1 cellular context compared by ENCODE assay signal in the genomic region with DNA sequence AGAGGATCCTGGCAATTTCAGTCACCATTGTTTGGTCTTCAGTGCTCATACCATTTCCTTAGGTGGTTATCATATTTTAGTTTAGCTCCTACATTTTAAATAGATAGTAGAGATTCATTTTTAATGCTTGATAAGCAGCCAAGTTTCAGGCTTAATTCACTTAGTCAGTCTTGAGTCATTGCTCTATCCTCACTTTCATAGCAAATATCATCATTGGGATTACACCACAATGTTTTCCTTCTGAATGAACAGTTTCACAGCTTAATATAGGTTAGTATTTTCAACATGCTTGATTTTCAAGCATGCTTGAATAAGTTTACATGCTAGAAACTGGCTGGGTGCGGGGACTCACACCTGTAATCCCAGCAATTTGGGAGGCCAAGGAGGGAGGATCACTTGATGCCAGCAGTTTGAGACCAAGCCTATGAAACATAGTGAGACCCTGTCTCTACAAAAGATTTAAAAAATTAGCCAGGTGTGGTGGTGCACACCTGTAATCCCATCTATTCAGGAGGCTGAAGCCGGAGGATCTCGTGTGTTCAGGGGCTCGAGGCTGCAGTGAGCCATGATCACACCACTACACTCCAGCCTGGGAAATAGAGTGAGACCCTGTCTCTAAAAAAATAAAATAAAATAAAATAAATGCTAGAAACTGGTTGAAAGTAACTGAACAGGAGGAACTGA.
TF ChIP-seq lines count a peak whose summit lies in the region.

No MANE protein-coding gene starts in this region.

TF ChIP-seq in HepG2, 621 proteins besides CTCF, POLR2A, EP300 and RAD21 (continued from another document and continues in another):
- TF ChIP-seq ZMYM3 (CRISPR knock-in tag; IDR thresholded peaks at IDR 0.05) (peak; percentile 76), ZNF350 (CRISPR knock-in tag; IDR thresholded peaks at IDR 0.05; ENCODE audit: borderline replicate concordance, low read depth) (peak; percentile 50; the same call in 1 of the 2 replicates), ZNF75D (CRISPR knock-in tag; IDR thresholded peaks at IDR 0.05; ENCODE audit: borderline replicate concordance) (no peak), HNRNPH1 (optimal IDR thresholded peaks at IDR 0.05; ENCODE audit: low read depth, low read length) (no peak), ZBTB7B (CRISPR knock-in tag; IDR thresholded peaks at IDR 0.05) (0 out of 2 replicates have a peak, but pooled peaks have one; percentile 10), CCAR2 (optimal IDR thresholded peaks at IDR 0.05; ENCODE audit: low read depth, low read length) (no peak), KLF11 (CRISPR knock-in tag; IDR thresholded peaks at IDR 0.05) (0 out of 2 replicates have a peak, but pooled peaks have one; percentile 5), ZNF20 (CRISPR knock-in tag; IDR thresholded peaks at IDR 0.05) (no peak)
- TF ChIP-seq, protein P1, sequence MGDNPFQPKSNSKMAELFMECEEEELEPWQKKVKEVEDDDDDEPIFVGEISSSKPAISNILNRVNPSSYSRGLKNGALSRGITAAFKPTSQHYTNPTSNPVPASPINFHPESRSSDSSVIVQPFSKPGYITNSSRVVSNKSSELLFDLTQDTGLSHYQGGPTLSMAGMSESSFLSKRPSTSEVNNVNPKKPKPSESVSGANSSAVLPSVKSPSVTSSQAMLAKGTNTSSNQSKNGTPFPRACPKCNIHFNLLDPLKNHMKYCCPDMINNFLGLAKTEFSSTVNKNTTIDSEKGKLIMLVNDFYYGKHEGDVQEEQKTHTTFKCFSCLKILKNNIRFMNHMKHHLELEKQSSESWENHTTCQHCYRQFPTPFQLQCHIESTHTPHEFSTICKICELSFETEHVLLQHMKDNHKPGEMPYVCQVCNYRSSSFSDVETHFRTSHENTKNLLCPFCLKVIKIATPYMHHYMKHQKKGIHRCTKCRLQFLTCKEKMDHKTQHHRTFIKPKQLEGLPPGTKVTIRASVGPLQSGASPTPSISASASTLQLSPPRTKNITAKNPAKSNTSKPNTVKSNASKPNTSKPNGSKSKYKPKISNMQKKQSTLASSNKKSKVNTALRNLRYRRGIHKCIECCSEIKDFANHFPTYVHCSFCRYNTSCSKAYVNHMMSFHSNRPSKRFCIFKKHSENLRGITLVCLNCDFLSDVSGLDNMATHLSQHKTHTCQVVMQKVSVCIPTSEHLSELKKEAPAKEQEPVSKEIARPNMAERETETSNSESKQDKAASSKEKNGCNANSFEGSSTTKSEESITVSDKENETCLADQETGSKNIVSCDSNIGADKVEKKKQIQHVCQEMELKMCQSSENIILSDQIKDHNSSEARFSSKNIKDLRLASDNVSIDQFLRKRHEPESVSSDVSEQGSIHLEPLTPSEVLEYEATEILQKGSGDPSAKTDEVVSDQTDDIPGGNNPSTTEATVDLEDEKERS (CRISPR knock-in tag; IDR thresholded peaks at IDR 0.05), result 0 out of 2 replicates have a peak, but pooled peaks have one; percentile 49
- TF ChIP-seq, protein P2, sequence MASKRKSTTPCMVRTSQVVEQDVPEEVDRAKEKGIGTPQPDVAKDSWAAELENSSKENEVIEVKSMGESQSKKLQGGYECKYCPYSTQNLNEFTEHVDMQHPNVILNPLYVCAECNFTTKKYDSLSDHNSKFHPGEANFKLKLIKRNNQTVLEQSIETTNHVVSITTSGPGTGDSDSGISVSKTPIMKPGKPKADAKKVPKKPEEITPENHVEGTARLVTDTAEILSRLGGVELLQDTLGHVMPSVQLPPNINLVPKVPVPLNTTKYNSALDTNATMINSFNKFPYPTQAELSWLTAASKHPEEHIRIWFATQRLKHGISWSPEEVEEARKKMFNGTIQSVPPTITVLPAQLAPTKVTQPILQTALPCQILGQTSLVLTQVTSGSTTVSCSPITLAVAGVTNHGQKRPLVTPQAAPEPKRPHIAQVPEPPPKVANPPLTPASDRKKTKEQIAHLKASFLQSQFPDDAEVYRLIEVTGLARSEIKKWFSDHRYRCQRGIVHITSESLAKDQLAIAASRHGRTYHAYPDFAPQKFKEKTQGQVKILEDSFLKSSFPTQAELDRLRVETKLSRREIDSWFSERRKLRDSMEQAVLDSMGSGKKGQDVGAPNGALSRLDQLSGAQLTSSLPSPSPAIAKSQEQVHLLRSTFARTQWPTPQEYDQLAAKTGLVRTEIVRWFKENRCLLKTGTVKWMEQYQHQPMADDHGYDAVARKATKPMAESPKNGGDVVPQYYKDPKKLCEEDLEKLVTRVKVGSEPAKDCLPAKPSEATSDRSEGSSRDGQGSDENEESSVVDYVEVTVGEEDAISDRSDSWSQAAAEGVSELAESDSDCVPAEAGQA (IDR thresholded peaks at IDR 0.05; ENCODE audit: low read depth), result no peak
- TF ChIP-seq, protein P2 (CRISPR knock-in tag; IDR thresholded peaks at IDR 0.05; ENCODE audit: borderline replicate concordance), result no peak
- TF ChIP-seq, protein P3, sequence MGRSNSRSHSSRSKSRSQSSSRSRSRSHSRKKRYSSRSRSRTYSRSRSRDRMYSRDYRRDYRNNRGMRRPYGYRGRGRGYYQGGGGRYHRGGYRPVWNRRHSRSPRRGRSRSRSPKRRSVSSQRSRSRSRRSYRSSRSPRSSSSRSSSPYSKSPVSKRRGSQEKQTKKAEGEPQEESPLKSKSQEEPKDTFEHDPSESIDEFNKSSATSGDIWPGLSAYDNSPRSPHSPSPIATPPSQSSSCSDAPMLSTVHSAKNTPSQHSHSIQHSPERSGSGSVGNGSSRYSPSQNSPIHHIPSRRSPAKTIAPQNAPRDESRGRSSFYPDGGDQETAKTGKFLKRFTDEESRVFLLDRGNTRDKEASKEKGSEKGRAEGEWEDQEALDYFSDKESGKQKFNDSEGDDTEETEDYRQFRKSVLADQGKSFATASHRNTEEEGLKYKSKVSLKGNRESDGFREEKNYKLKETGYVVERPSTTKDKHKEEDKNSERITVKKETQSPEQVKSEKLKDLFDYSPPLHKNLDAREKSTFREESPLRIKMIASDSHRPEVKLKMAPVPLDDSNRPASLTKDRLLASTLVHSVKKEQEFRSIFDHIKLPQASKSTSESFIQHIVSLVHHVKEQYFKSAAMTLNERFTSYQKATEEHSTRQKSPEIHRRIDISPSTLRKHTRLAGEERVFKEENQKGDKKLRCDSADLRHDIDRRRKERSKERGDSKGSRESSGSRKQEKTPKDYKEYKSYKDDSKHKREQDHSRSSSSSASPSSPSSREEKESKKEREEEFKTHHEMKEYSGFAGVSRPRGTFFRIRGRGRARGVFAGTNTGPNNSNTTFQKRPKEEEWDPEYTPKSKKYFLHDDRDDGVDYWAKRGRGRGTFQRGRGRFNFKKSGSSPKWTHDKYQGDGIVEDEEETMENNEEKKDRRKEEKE (IDR thresholded peaks at IDR 0.05), result no peak
- TF ChIP-seq, protein P4, sequence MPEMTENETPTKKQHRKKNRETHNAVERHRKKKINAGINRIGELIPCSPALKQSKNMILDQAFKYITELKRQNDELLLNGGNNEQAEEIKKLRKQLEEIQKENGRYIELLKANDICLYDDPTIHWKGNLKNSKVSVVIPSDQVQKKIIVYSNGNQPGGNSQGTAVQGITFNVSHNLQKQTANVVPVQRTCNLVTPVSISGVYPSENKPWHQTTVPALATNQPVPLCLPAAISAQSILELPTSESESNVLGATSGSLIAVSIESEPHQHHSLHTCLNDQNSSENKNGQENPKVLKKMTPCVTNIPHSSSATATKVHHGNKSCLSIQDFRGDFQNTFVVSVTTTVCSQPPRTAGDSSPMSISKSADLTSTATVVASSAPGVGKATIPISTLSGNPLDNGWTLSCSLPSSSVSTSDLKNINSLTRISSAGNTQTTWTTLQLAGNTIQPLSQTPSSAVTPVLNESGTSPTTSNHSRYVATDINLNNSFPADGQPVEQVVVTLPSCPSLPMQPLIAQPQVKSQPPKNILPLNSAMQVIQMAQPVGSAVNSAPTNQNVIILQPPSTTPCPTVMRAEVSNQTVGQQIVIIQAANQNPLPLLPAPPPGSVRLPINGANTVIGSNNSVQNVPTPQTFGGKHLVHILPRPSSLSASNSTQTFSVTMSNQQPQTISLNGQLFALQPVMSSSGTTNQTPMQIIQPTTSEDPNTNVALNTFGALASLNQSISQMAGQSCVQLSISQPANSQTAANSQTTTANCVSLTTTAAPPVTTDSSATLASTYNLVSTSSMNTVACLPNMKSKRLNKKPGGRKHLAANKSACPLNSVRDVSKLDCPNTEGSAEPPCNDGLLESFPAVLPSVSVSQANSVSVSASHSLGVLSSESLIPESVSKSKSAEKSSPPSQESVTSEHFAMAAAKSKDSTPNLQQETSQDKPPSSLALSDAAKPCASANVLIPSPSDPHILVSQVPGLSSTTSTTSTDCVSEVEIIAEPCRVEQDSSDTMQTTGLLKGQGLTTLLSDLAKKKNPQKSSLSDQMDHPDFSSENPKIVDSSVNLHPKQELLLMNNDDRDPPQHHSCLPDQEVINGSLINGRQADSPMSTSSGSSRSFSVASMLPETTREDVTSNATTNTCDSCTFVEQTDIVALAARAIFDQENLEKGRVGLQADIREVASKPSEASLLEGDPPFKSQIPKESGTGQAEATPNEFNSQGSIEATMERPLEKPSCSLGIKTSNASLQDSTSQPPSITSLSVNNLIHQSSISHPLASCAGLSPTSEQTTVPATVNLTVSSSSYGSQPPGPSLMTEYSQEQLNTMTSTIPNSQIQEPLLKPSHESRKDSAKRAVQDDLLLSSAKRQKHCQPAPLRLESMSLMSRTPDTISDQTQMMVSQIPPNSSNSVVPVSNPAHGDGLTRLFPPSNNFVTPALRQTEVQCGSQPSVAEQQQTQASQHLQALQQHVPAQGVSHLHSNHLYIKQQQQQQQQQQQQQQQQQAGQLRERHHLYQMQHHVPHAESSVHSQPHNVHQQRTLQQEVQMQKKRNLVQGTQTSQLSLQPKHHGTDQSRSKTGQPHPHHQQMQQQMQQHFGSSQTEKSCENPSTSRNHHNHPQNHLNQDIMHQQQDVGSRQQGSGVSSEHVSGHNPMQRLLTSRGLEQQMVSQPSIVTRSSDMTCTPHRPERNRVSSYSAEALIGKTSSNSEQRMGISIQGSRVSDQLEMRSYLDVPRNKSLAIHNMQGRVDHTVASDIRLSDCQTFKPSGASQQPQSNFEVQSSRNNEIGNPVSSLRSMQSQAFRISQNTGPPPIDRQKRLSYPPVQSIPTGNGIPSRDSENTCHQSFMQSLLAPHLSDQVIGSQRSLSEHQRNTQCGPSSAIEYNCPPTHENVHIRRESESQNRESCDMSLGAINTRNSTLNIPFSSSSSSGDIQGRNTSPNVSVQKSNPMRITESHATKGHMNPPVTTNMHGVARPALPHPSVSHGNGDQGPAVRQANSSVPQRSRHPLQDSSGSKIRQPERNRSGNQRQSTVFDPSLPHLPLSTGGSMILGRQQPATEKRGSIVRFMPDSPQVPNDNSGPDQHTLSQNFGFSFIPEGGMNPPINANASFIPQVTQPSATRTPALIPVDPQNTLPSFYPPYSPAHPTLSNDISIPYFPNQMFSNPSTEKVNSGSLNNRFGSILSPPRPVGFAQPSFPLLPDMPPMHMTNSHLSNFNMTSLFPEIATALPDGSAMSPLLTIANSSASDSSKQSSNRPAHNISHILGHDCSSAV (CRISPR knock-in tag; IDR thresholded peaks at IDR 0.05; ENCODE audit: borderline replicate concordance), result no peak
- TF ChIP-seq, protein P5, sequence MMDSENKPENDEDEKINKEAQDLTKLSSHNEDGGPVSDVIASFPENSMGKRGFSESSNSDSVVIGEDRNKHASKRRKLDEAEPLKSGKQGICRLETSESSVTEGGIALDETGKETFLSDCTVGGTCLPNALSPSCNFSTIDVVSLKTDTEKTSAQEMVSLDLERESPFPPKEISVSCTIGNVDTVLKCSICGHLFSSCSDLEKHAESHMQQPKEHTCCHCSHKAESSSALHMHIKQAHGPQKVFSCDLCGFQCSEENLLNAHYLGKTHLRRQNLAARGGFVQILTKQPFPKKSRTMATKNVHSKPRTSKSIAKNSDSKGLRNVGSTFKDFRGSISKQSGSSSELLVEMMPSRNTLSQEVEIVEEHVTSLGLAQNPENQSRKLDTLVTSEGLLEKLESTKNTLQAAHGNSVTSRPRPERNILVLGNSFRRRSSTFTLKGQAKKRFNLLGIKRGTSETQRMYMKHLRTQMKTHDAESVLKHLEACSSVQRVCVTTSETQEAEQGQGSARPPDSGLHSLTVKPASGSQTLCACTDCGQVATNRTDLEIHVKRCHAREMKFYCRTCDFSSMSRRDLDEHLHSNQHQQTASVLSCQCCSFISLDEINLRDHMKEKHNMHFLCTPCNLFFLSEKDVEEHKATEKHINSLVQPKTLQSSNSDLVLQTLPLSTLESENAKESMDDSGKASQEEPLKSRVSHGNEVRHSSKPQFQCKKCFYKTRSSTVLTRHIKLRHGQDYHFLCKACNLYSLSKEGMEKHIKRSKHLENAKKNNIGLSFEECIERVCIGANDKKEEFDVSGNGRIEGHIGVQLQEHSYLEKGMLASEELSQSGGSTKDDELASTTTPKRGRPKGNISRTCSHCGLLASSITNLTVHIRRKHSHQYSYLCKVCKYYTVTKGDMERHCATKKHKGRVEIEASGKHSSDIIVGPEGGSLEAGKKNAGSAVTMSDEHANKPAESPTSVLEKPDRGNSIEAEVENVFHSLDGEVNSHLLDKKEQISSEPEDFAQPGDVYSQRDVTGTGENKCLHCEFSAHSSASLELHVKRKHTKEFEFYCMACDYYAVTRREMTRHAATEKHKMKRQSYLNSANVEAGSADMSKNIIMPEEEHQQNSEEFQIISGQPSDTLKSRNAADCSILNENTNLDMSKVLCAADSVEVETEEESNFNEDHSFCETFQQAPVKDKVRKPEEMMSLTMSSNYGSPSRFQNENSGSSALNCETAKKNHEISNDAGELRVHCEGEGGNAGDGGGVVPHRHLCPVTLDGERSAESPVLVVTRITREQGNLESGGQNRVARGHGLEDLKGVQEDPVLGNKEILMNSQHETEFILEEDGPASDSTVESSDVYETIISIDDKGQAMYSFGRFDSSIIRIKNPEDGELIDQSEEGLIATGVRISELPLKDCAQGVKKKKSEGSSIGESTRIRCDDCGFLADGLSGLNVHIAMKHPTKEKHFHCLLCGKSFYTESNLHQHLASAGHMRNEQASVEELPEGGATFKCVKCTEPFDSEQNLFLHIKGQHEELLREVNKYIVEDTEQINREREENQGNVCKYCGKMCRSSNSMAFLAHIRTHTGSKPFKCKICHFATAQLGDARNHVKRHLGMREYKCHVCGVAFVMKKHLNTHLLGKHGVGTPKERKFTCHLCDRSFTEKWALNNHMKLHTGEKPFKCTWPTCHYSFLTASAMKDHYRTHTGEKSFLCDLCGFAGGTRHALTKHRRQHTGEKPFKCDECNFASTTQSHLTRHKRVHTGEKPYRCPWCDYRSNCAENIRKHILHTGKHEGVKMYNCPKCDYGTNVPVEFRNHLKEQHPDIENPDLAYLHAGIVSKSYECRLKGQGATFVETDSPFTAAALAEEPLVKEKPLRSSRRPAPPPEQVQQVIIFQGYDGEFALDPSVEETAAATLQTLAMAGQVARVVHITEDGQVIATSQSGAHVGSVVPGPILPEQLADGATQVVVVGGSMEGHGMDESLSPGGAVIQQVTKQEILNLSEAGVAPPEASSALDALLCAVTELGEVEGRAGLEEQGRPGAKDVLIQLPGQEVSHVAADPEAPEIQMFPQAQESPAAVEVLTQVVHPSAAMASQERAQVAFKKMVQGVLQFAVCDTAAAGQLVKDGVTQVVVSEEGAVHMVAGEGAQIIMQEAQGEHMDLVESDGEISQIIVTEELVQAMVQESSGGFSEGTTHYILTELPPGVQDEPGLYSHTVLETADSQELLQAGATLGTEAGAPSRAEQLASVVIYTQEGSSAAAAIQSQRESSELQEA (CRISPR knock-in tag; IDR thresholded peaks at IDR 0.05; ENCODE audit: not compliant biosample characterization), result no peak
